Comparison of ENCODE assay signal across 1 cellular context in the genomic region with DNA sequence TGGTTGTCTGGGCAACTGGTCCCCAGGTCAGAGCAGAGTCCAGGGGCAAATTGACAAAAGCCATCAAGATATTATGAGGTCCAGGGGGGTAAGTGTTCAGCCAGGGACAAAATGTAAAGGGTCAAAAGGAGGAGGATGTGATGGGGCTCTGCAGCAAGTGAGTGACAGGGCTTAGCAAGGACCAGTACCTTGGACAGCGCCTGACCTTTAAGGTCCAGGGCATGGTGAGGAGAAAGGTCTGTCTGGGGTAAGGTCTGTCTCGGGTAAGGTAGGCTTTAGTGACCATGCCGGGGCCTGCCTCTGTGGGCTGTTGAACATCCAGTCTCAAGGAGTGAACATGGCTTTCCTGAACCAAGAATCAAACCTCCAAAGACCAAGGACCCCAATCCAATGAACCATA.
A peak's percentile ranks its signal among the peaks of the same experiment; 100 is the strongest.
TF ChIP-seq lines count a peak whose summit lies in the region.

No MANE protein-coding gene starts in this region.

TF ChIP-seq in HepG2, 621 proteins besides CTCF, POLR2A, EP300 and RAD21 (continued from another document and continues in another):
- TF ChIP-seq ARID5B (CRISPR knock-in tag; IDR thresholded peaks at IDR 0.05) (peak; percentile 43; the same call in 1 of the 2 replicates), ZNF329 (CRISPR knock-in tag; IDR thresholded peaks at IDR 0.05; ENCODE audit: low read depth) (0 out of 2 replicates have a peak, but pooled peaks have one; percentile 37), MEF2D (CRISPR knock-in tag; IDR thresholded peaks at IDR 0.05) (no peak), NR1H2 (CRISPR knock-in tag; IDR thresholded peaks at IDR 0.05; ENCODE audit: borderline replicate concordance, low read depth) (no peak), MED13 (CRISPR knock-in tag; IDR thresholded peaks at IDR 0.05) (no peak), ZNF782 (CRISPR knock-in tag; IDR thresholded peaks at IDR 0.05; ENCODE audit: borderline replicate concordance) (no peak), GFI1 (CRISPR knock-in tag; IDR thresholded peaks at IDR 0.05; ENCODE audit: borderline replicate concordance) (no peak), ZNF160 (CRISPR knock-in tag; IDR thresholded peaks at IDR 0.05) (no peak), ZNF713 (CRISPR knock-in tag; IDR thresholded peaks at IDR 0.05) (no peak), LCORL (IDR thresholded peaks at IDR 0.05) (no peak), LCORL (CRISPR knock-in tag; IDR thresholded peaks at IDR 0.05) (no peak), ZNF432 (CRISPR knock-in tag; IDR thresholded peaks at IDR 0.05; ENCODE audit: borderline replicate concordance) (no peak), ZNF720 (CRISPR knock-in tag; IDR thresholded peaks at IDR 0.05) (no peak), ZNF770 (CRISPR knock-in tag; IDR thresholded peaks at IDR 0.05) (no peak), ZMYM4 (CRISPR knock-in tag; IDR thresholded peaks at IDR 0.05) (no peak), ZNF616 (CRISPR knock-in tag; IDR thresholded peaks at IDR 0.05; ENCODE audit: low read depth) (no peak), ZBTB38 (CRISPR knock-in tag; IDR thresholded peaks at IDR 0.05) (no peak), MEIS1 (CRISPR knock-in tag; IDR thresholded peaks at IDR 0.05; ENCODE audit: borderline replicate concordance) (no peak), ZNF788 (CRISPR knock-in tag; IDR thresholded peaks at IDR 0.05; ENCODE audit: borderline replicate concordance) (no peak), HDAC2 (CRISPR knock-in tag; IDR thresholded peaks at IDR 0.05) (peak; percentile 41; the same call in 1 of the 2 replicates), ZBTB8A (CRISPR knock-in tag; IDR thresholded peaks at IDR 0.05; ENCODE audit: borderline replicate concordance, low read depth) (no peak), ZBTB7A (CRISPR knock-in tag; IDR thresholded peaks at IDR 0.05) (no peak; the same call in 1 of the 2 replicates), TRAFD1 (CRISPR knock-in tag; IDR thresholded peaks at IDR 0.05; ENCODE audit: borderline replicate concordance) (no peak), CREM (IDR thresholded peaks at IDR 0.05) (no peak), CREM (CRISPR knock-in tag; IDR thresholded peaks at IDR 0.05) (no peak), ZNF326 (CRISPR knock-in tag; IDR thresholded peaks at IDR 0.05; ENCODE audit: borderline replicate concordance) (no peak), ZNF3 (CRISPR knock-in tag; IDR thresholded peaks at IDR 0.05) (no peak), ZHX2 (IDR thresholded peaks at IDR 0.05; ENCODE audit: low read depth) (no peak), ZHX2 (CRISPR knock-in tag; IDR thresholded peaks at IDR 0.05; ENCODE audit: borderline replicate concordance) (no peak), ZBTB3 (CRISPR knock-in tag; IDR thresholded peaks at IDR 0.05; ENCODE audit: borderline replicate concordance, low read depth) (no peak), ZEB1 (IDR thresholded peaks at IDR 0.05; ENCODE audit: insufficient replicate concordance, low read depth) (no peak), TSC22D2 (CRISPR knock-in tag; IDR thresholded peaks at IDR 0.05; ENCODE audit: borderline replicate concordance) (0 out of 2 replicates have a peak, but pooled peaks have one; percentile 54), NCOR1 (IDR thresholded peaks at IDR 0.05; ENCODE audit: borderline replicate concordance, low read length) (no peak), MBD4 (IDR thresholded peaks at IDR 0.05; ENCODE audit: borderline replicate concordance, low read length) (no peak), MED1 (CRISPR knock-in tag; IDR thresholded peaks at IDR 0.05) (no peak), SAP130 (CRISPR knock-in tag; IDR thresholded peaks at IDR 0.05; ENCODE audit: low read depth) (peak; percentile 56; the same call in 1 of the 2 replicates), ZFP62 (CRISPR knock-in tag; IDR thresholded peaks at IDR 0.05) (no peak), HCFC1 (IDR thresholded peaks at IDR 0.05; ENCODE audit: low read depth, low read length) (no peak), NFKBIZ (CRISPR knock-in tag; IDR thresholded peaks at IDR 0.05) (no peak)
- TF ChIP-seq, protein P1, sequence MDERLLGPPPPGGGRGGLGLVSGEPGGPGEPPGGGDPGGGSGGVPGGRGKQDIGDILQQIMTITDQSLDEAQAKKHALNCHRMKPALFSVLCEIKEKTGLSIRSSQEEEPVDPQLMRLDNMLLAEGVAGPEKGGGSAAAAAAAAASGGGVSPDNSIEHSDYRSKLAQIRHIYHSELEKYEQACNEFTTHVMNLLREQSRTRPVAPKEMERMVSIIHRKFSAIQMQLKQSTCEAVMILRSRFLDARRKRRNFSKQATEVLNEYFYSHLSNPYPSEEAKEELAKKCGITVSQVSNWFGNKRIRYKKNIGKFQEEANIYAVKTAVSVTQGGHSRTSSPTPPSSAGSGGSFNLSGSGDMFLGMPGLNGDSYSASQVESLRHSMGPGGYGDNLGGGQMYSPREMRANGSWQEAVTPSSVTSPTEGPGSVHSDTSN (CRISPR knock-in tag; IDR thresholded peaks at IDR 0.05): peak; percentile 71
- TF ChIP-seq, protein P2, sequence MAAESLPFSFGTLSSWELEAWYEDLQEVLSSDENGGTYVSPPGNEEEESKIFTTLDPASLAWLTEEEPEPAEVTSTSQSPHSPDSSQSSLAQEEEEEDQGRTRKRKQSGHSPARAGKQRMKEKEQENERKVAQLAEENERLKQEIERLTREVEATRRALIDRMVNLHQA (CRISPR knock-in tag; IDR thresholded peaks at IDR 0.05): no peak
- TF ChIP-seq, protein P3, sequence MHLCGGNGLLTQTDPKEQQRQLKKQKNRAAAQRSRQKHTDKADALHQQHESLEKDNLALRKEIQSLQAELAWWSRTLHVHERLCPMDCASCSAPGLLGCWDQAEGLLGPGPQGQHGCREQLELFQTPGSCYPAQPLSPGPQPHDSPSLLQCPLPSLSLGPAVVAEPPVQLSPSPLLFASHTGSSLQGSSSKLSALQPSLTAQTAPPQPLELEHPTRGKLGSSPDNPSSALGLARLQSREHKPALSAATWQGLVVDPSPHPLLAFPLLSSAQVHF (CRISPR knock-in tag; IDR thresholded peaks at IDR 0.05): no peak
- TF ChIP-seq, protein P4, sequence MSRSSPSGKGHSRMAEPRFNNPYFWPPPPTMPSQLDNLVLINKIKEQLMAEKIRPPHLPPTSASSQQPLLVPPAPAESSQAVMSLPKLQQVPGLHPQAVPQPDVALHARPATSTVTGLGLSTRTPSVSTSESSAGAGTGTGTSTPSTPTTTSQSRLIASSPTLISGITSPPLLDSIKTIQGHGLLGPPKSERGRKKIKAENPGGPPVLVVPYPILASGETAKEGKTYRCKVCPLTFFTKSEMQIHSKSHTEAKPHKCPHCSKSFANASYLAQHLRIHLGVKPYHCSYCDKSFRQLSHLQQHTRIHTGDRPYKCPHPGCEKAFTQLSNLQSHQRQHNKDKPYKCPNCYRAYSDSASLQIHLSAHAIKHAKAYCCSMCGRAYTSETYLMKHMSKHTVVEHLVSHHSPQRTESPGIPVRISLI (CRISPR knock-in tag; IDR thresholded peaks at IDR 0.05; ENCODE audit: borderline replicate concordance): no peak
- TF ChIP-seq, protein P5, sequence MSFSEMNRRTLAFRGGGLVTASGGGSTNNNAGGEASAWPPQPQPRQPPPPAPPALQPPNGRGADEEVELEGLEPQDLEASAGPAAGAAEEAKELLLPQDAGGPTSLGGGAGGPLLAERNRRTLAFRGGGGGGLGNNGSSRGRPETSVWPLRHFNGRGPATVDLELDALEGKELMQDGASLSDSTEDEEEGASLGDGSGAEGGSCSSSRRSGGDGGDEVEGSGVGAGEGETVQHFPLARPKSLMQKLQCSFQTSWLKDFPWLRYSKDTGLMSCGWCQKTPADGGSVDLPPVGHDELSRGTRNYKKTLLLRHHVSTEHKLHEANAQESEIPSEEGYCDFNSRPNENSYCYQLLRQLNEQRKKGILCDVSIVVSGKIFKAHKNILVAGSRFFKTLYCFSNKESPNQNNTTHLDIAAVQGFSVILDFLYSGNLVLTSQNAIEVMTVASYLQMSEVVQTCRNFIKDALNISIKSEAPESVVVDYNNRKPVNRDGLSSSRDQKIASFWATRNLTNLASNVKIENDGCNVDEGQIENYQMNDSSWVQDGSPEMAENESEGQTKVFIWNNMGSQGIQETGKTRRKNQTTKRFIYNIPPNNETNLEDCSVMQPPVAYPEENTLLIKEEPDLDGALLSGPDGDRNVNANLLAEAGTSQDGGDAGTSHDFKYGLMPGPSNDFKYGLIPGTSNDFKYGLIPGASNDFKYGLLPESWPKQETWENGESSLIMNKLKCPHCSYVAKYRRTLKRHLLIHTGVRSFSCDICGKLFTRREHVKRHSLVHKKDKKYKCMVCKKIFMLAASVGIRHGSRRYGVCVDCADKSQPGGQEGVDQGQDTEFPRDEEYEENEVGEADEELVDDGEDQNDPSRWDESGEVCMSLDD (CRISPR knock-in tag; IDR thresholded peaks at IDR 0.05; ENCODE audit: borderline replicate concordance): no peak
